ENCODE assay signal across 8 cellular contexts in genomic region chr10:111076682-111077661, GRCh38. TPM values are rescaled to one million over a fixed set of nuclear protein-coding genes. Genes with fewer than 3 reads are reported as not detected.
DNase-seq lines count a peak whose midpoint lies in the region; ATAC-seq and TF ChIP-seq lines count a peak whose summit lies in the region.

Gene ADRA2A, plus strand, starts transcription at chr10:111077029. Its CDS starts 968 bp downstream, at chr10:111077997.

- no peaks in the 10 kb centered on the region for H3K79me1 ChIP-seq in IMR-90 (ENCODE audit: low read depth in 1 of 2, low read length in 2 of 2)

- H3K4me3 Mint-ChIP-seq in T-helper 17 cell, result peak within 1 kb of the TSS; percentile 88

- no peak within 1 kb of the TSS for H3K9ac ChIP-seq in IMR-90 (ENCODE audit: low read depth, low read length)

- H3K4me1 ChIP-seq in IMR-90 (ENCODE audit: control insufficient read depth, insufficient read depth, low read length) (no peaks in the 10 kb centered on the region; the same call in 1 of the 2 replicates), lung (ENCODE audit: control insufficient read depth in 2 of 2, insufficient read depth in 2 of 2, low read length in 2 of 2) (peaks cover 0 to 15% of the 10 kb centered on the region in 2 donors), suprapubic skin (peaks cover 32% of the 10 kb centered on the region)

- TF ChIP-seq CTCF in IMR-90 (conservative IDR thresholded peaks at IDR 0.05; ENCODE audit: low read depth, low read length), result no peak
- no peak for TF ChIP-seq CTCF in dorsolateral prefrontal cortex (IDR thresholded peaks at IDR 0.05 in 54 of 56, conservative IDR thresholded peaks at IDR 0.05 in 2 of 56; ENCODE audit: low read depth in 1 of 56, partially characterized antibody in 56 of 56)
- no peak for TF ChIP-seq CTCF in lung (IDR thresholded peaks at IDR 0.05; ENCODE audit: control extremely low read depth, extremely low read depth)
- TF ChIP-seq CTCF in suprapubic skin (IDR thresholded peaks at IDR 0.05), result no peak

- H3K9me3 ChIP-seq in IMR-90 (ENCODE audit: control insufficient read depth, insufficient read depth, low read length), result peaks cover 11% of the 10 kb centered on the region; the same call in 1 of the 2 replicates
- H3K9me3 ChIP-seq in T-helper 17 cell (ENCODE audit: control insufficient read depth, low read length, poor library complexity, severe bottlenecking), result no peaks in the 10 kb centered on the region
- peaks cover 0 to 15% of the 10 kb centered on the region in 2 donors for H3K9me3 ChIP-seq in lung (ENCODE audit: control insufficient read depth in 2 of 2, insufficient read depth in 1 of 2, low read length in 1 of 2)
- no peaks in the 10 kb centered on the region for H3K9me3 ChIP-seq in suprapubic skin

- in situ Hi-C loops in IMR-90 (cut with MboI; ENCODE audit: low sequenced_read_pairs), result loop anchor here (25.0 kb wide), 1 partner anchor 1235 kb away; no protein-coding TSS in a partner anchor

- peaks cover 15% of the 10 kb centered on the region for H3K4me1 Mint-ChIP-seq in T-helper 17 cell

- H4K8ac ChIP-seq in IMR-90 (ENCODE audit: low read depth in 2 of 2, low read length in 2 of 2), result no peak within 1 kb of the TSS

- peaks cover 3% of the 10 kb centered on the region for H3K36me3 Mint-ChIP-seq in T-helper 17 cell (ENCODE audit: low read depth)

- intact Hi-C loops in IMR-90 (cut with micrococcal nuclease), result loop anchor here (2.0 to 10.0 kb wide), 2 partner anchors 518 to 1060 kb away; no protein-coding TSS in a partner anchor
- intact Hi-C loops in dorsolateral prefrontal cortex (cut with DNase I), result loop anchor here in 1 of 2 donors (5.0 kb wide), 1 partner anchor 520 kb away; no protein-coding TSS in a partner anchor

- WGBS in IMR-90 (ENCODE audit: extremely low coverage in 2 of 2, insufficient read length in 1 of 2), 2 experiments, result 5% methylated on average over 44 of the region's 89 CpGs; no CpG with 5 or more reads in 1 of the 2 experiments
- WGBS in lung, 2 donors, result 1% methylated on average over 70 to 89 of the region's 89 CpGs
- WGBS in suprapubic skin, result 2% methylated on average over 25 of the region's 89 CpGs

- no peak for TF ChIP-seq EP300 in suprapubic skin (IDR thresholded peaks at IDR 0.05)

- DNase-seq in activated T-cell treated with anti-CD3 and anti-CD28 coated beads for 48 hours (ENCODE audit: low read depth) (peak; percentile 21), activated T-cell treated with anti-CD3 and anti-CD28 coated beads for 4 hours (no peak), IMR-90 (peak; percentile 15), T-helper 17 cell (no peak), dorsolateral prefrontal cortex (peak in 5 of 10 donors; percentile 25 to 66 (median 53)), lung (ENCODE audit: low spot score) (peak; percentile 31), suprapubic skin (ENCODE audit: low spot score in 2 of 2) (no peak)

- H2BK120ac ChIP-seq in IMR-90 (ENCODE audit: low read depth, low read length), result no peak within 1 kb of the TSS

- no peak within 1 kb of the TSS for H3K18ac ChIP-seq in IMR-90 (ENCODE audit: low read depth, low read length)

- peak within 1 kb of the TSS; percentile 65 for H2AFZ ChIP-seq in IMR-90 (replicated peaks; ENCODE audit: low read length, poor library complexity)

- H3K56ac ChIP-seq in IMR-90 (ENCODE audit: extremely low read depth, insufficient read depth, low read length), result no peak within 1 kb of the TSS

- no peak within 1 kb of the TSS for H2AK5ac ChIP-seq in IMR-90 (ENCODE audit: low read depth, low read length)

- ATAC-seq in IMR-90 (ENCODE audit: low read depth), result peak; percentile 60
- ATAC-seq in T-helper 17 cell, result peak; percentile 35
- peak; percentile 53 for ATAC-seq in lung (ENCODE audit: insufficient read depth, low FRiP score)
- ATAC-seq in HG03095 (IDR thresholded peaks at IDR 0.05; ENCODE audit: unreplicated experiment), result no peak

- H3K27ac Mint-ChIP-seq in T-helper 17 cell, result no peak within 1 kb of the TSS

- H3K27me3 Mint-ChIP-seq in T-helper 17 cell, result peaks cover 69% of the 10 kb centered on the region

- CTCF ChIA-PET in IMR-90 (lab: Yijun Ruan, JAX), result interaction anchor here (0.7 to 1.8 kb wide), 7 partner anchors 10 to 1060 kb away, joined by 3 to 10 read pairs (median 3); no protein-coding TSS in a partner anchor

- TF ChIP-seq POLR2A in IMR-90 (IDR thresholded peaks at IDR 0.05; ENCODE audit: low read depth, low read length) (no peak), suprapubic skin (IDR thresholded peaks at IDR 0.05) (no peak)

- no peak within 1 kb of the TSS for H3K4ac ChIP-seq in IMR-90 (ENCODE audit: low read depth, low read length)

- H2BK20ac ChIP-seq in IMR-90 (ENCODE audit: low read depth, low read length), result no peak within 1 kb of the TSS

- peaks cover 64% of the 10 kb centered on the region for H3K27me3 ChIP-seq in IMR-90 (ENCODE audit: control insufficient read depth, insufficient read depth, low read length)
- H3K27me3 ChIP-seq in dorsolateral prefrontal cortex, result peaks cover 0 to 71% (median 27%) of the 10 kb centered on the region in 45 donors
- peaks cover 4% of the 10 kb centered on the region for H3K27me3 ChIP-seq in lung (ENCODE audit: control insufficient read depth, insufficient read depth)
- peaks cover 71% of the 10 kb centered on the region for H3K27me3 ChIP-seq in suprapubic skin

- POLR2A ChIA-PET in IMR-90 (lab: Charles Lee; ENCODE audit: unreplicated experiment), result no interaction called here

- H4K5ac ChIP-seq in IMR-90 (ENCODE audit: low read depth, low read length), result no peak within 1 kb of the TSS

- H2BK5ac ChIP-seq in IMR-90 (ENCODE audit: low read depth, low read length, poor library complexity, severe bottlenecking), result no peak within 1 kb of the TSS

- no peaks in the 10 kb centered on the region for H4K20me1 ChIP-seq in IMR-90 (ENCODE audit: insufficient read depth, low read length)

- no peak within 1 kb of the TSS for H3K23ac ChIP-seq in IMR-90 (ENCODE audit: low read depth, low read length)

- no peak within 1 kb of the TSS for H3K27ac ChIP-seq in IMR-90 (ENCODE audit: insufficient read depth, low read length)
- peak within 1 kb of the TSS in 25 of 59 donors; percentile 2 to 70 (median 37) for H3K27ac ChIP-seq in dorsolateral prefrontal cortex
- H3K27ac ChIP-seq in lung (ENCODE audit: low read depth in 1 of 2, low read length in 1 of 2), result no peak within 1 kb of the TSS
- peak within 1 kb of the TSS; percentile 46 for H3K27ac ChIP-seq in suprapubic skin

- no TSS peak for BruUV-seq in IMR-90 (replicated peaks; lab: Mats Ljungman, UMichigan)

- H3K4me3 ChIP-seq in IMR-90 (ENCODE audit: insufficient read depth, low read depth, low read length) (peak within 1 kb of the TSS; percentile 28), dorsolateral prefrontal cortex (peak within 1 kb of the TSS; percentile 41 to 81 (median 59)), lung (peak within 1 kb of the TSS; percentile 30), suprapubic skin (peak within 1 kb of the TSS; percentile 56)

- no peak within 1 kb of the TSS for H3K14ac ChIP-seq in IMR-90 (replicated peaks; ENCODE audit: low read depth, low read length)

- peak within 1 kb of the TSS; percentile 84 for H3K4me2 ChIP-seq in IMR-90 (ENCODE audit: low read depth, low read length)

- H3K36me3 ChIP-seq in IMR-90 (ENCODE audit: control insufficient read depth, insufficient read depth, low read length) (no peaks in the 10 kb centered on the region), lung (ENCODE audit: control insufficient read depth in 2 of 2, insufficient read depth in 2 of 2, low read length in 2 of 2) (no peaks in the 10 kb centered on the region), suprapubic skin (no peaks in the 10 kb centered on the region)

- dilution Hi-C loops in IMR-90 (cut with HindIII; ENCODE audit: low sequenced_read_pairs, unreplicated experiment), result no loop called here

- H3K9me1 ChIP-seq in IMR-90 (ENCODE audit: insufficient read depth, low read length), result no peaks in the 10 kb centered on the region

- no peak within 1 kb of the TSS for H4K91ac ChIP-seq in IMR-90 (ENCODE audit: insufficient read depth, low read depth, low read length)

- H2AK9ac ChIP-seq in IMR-90 (replicated peaks; ENCODE audit: low read depth, low read length, poor library complexity), result peak within 1 kb of the TSS; percentile 14

- H2BK15ac ChIP-seq in IMR-90 (ENCODE audit: low read depth, low read length), result no peak within 1 kb of the TSS

- TF ChIP-seq RAD21 in IMR-90 (IDR thresholded peaks at IDR 0.05; ENCODE audit: low read length), result no peak

TF ChIP-seq in IMR-90, 13 proteins besides CTCF, POLR2A, EP300 and RAD21:
- TF ChIP-seq CEBPB (IDR thresholded peaks at IDR 0.05; ENCODE audit: low read depth, low read length) (no peak), MAFK (IDR thresholded peaks at IDR 0.05; ENCODE audit: low read depth, low read length) (no peak), RFX5 (IDR thresholded peaks at IDR 0.05; ENCODE audit: low read depth, low read length) (no peak)

RNA-seq across cellular contexts. Expression of gene ADRA2A, which starts in this region (rescaled TPM):
- total RNA-seq in IMR-90 (2012; rRNA removed), result not detected in 2 replicates
- not detected in 2 replicates for polyA plus RNA-seq in IMR-90 (2012; rRNA removed)
- not detected in 2 replicates for polyA plus RNA-seq in IMR-90 (2012; cell fraction: cytosol; rRNA removed)
- polyA plus RNA-seq in IMR-90 (2012; cell fraction: nucleus; rRNA removed; ENCODE audit: low replicate concordance), result 0.03 and 0.05 TPM in 2 replicates
- total RNA-seq in T-helper 17 cell, result 1 to 10 TPM in 1 of 2 donors, not detected in 1; 1.9 TPM
- total RNA-seq in dorsolateral prefrontal cortex, result 10 to 100 TPM in 10 of 120 experiments, 1 to 10 TPM in 110; 2.6 to 12.6 (median 6.8) TPM
- 1 to 10 TPM in 1 of 2 donors, under 1 TPM in 1; 0.37 to 9.8 TPM for total RNA-seq in lung
- 1 to 10 TPM in 1 of 2 donors, under 1 TPM in 1; 0.63 to 2.5 TPM for polyA plus RNA-seq in lung
- 1 to 10 TPM; 2.3 to 5.6 (median 4.5) TPM for total RNA-seq in suprapubic skin

Comparison
In these comparisons a context has a peak if more than half of its experiments do, and no peak if none do; other contexts are left out.
1. DNase-seq: peak in activated T-cell treated with anti-CD3 and anti-CD28 coated beads for 48 hours (single experiment) and lung (single experiment); none in activated T-cell treated with anti-CD3 and anti-CD28 coated beads for 4 hours (single experiment), T-helper 17 cell (0 of 3) and suprapubic skin (0 of 2).
2. Peak in DNase-seq, ATAC-seq, H3K4me3 ChIP-seq and H3K4me2 ChIP-seq in IMR-90; RNA of the gene not detected or under 1 TPM.
3. Peak in every context shown above with its lines, with median percentiles within 50 percentile points of each other: H3K4me3 ChIP-seq.